18 cellular contexts compared by ENCODE assay signal in the genomic region with DNA sequence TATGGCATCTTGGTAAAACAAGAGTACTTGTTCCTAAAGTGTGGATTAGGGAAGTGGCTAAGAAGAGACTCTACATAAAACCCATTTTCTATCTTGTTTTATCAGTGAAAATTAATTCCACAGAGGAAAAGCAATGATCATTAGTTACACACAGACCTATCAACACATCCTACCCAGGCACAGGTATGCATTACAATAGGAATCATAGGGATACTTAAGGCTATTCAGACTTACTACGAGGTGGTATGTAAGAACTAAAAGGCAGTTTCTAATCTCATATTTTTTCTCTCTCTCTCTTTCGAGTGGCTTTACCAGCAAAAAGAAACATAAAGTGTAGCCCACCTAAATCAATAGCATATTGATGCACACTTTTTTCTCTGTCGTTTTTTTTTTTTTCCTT.
DNase-seq lines count a peak whose midpoint lies in the region; ATAC-seq and TF ChIP-seq lines count a peak whose summit lies in the region.
"Had no signal": no experiment of that assay in that cellular context is flagged by ENCODE, and none has a peak within 500 bp of the region (broad histone marks: within the 10 kb centered on the region; RNA-seq: fewer than 3 reads in every experiment).

No MANE protein-coding gene starts in this region.

- H3K27me3 Mint-ChIP-seq in GM23338 (ENCODE audit: insufficient read depth, low read depth, poor library complexity): no peaks in the 10 kb centered on the region
- H3K27me3 Mint-ChIP-seq in WTC11 (ENCODE audit: low read depth): no peaks in the 10 kb centered on the region
- no peaks in the 10 kb centered on the region for H3K27me3 Mint-ChIP-seq in endodermal cell (ENCODE audit: insufficient read depth)
- H3K27me3 Mint-ChIP-seq: CD4-positive, alpha-beta memory T cell; CD4-positive, CD25-positive, alpha-beta regulatory T cell; CD8-positive, alpha-beta memory T cell had no signal

- peak; percentile 30 for DNase-seq in GM23338 (ENCODE audit: low spot score)
- no peak for DNase-seq in WTC11 (ENCODE audit: low spot score)
- no peak for DNase-seq in endodermal cell
- DNase-seq in A172 (ENCODE audit: low spot score): no peak
- no peak for DNase-seq in tibial nerve (ENCODE audit: low spot score in 2 of 2)
- DNase-seq: ACHN; BE2C; C1 segment of cervical spinal cord; CD4-positive, alpha-beta memory T cell; CD4-positive, CD25-positive, alpha-beta regulatory T cell; CD8-positive, alpha-beta memory T cell; COR-L47; DMS 273 treated with DMSO at 0.1 percent for 48 hours; DMS79 treated with DMSO at 0.1 percent for 48 hours; GF-D8 had no signal

- H3K4me2 ChIP-seq in GM23338: peak overlapping the region; percentile 17; the same call in 1 of the 2 replicates
- H3K4me2 ChIP-seq: BLaER1 had no signal

- H3K4me1 Mint-ChIP-seq in GM23338 (peaks cover 69% of the 10 kb centered on the region), WTC11 (peaks cover 71% of the 10 kb centered on the region), endodermal cell (no peaks in the 10 kb centered on the region)
- H3K4me1 Mint-ChIP-seq: CD14-positive monocyte; CD4-positive, alpha-beta memory T cell; CD4-positive, CD25-positive, alpha-beta regulatory T cell; CD8-positive, alpha-beta memory T cell had no signal

- no peaks in the 10 kb centered on the region for H3K9me3 Mint-ChIP-seq in GM23338
- no peaks in the 10 kb centered on the region for H3K9me3 Mint-ChIP-seq in WTC11
- H3K9me3 Mint-ChIP-seq in endodermal cell: no peaks in the 10 kb centered on the region
- H3K9me3 Mint-ChIP-seq: CD14-positive monocyte had no signal

- no peaks in the 10 kb centered on the region for H3K36me3 Mint-ChIP-seq in GM23338 (ENCODE audit: low read depth)
- no peaks in the 10 kb centered on the region for H3K36me3 Mint-ChIP-seq in WTC11
- no peaks in the 10 kb centered on the region for H3K36me3 Mint-ChIP-seq in endodermal cell (ENCODE audit: low read depth)
- H3K36me3 Mint-ChIP-seq: CD14-positive monocyte; CD4-positive, alpha-beta memory T cell; CD4-positive, CD25-positive, alpha-beta regulatory T cell; CD8-positive, alpha-beta memory T cell had no signal

- TF ChIP-seq EP300 in tibial nerve (IDR thresholded peaks at IDR 0.05): no peak

- H3K27ac ChIP-seq in GM23338 (ENCODE audit: low read depth): 0 out of 2 replicates have a peak overlapping the region, but pooled peaks have one; percentile 27
- H3K27ac ChIP-seq in endodermal cell (ENCODE audit: low read depth, low read length): no peak overlapping the region
- H3K27ac ChIP-seq in tibial nerve: no peak overlapping the region
- H3K27ac ChIP-seq: 22Rv1, BLaER1 had no signal

- CTCF ChIA-PET in WTC11 (lab: Charles Lee): no interaction called here

- H4K20me1 ChIP-seq in GM23338 (replicated peaks; ENCODE audit: insufficient read depth): no peaks in the 10 kb centered on the region
- H4K20me1 ChIP-seq: BLaER1 had no signal

- WGBS in endodermal cell (ENCODE audit: insufficient coverage in 1 of 2, insufficient read length in 1 of 2), 2 experiments: 84% methylated on average over 3 of the region's 3 CpGs; no CpG with 5 or more reads in 1 of the 2 experiments
- 69 to 74% methylated on average over 3 of the region's 3 CpGs for WGBS in tibial nerve, 2 donors

- H3K4me3 ChIP-seq in GM23338: no peak overlapping the region
- no peak overlapping the region for H3K4me3 ChIP-seq in endodermal cell (ENCODE audit: low read length)
- H3K4me3 ChIP-seq in tibial nerve: no peak overlapping the region
- H3K4me3 ChIP-seq: BLaER1 had no signal

- ATAC-seq in GM23338 (peak; percentile 68), WTC11 (peak; percentile 55)

- no peak for TF ChIP-seq POLR2A in tibial nerve (IDR thresholded peaks at IDR 0.05)

- no peak overlapping the region for H3K9ac ChIP-seq in endodermal cell (ENCODE audit: extremely low read depth, low read length, poor library complexity, severe bottlenecking)
- H3K9ac ChIP-seq: BLaER1 had no signal

- H3K36me3 ChIP-seq in GM23338 (ENCODE audit: insufficient read depth): no peaks in the 10 kb centered on the region
- H3K36me3 ChIP-seq in endodermal cell (ENCODE audit: control insufficient read depth, insufficient read depth, low read length): no peaks in the 10 kb centered on the region
- H3K36me3 ChIP-seq in tibial nerve: no peaks in the 10 kb centered on the region
- H3K36me3 ChIP-seq: BE2C, BLaER1 had no signal

- H2AFZ ChIP-seq in GM23338: no peak overlapping the region

- no peaks in the 10 kb centered on the region for H3K79me2 ChIP-seq in GM23338 (replicated peaks; ENCODE audit: insufficient read depth)

- H3K4me3 Mint-ChIP-seq in GM23338 (no peak overlapping the region), WTC11 (no peak overlapping the region), endodermal cell (no peak overlapping the region)
- H3K4me3 Mint-ChIP-seq: CD14-positive monocyte; CD4-positive, alpha-beta memory T cell; CD4-positive, CD25-positive, alpha-beta regulatory T cell; CD8-positive, alpha-beta memory T cell had no signal

- POLR2A ChIA-PET in WTC11 (lab: Charles Lee): no interaction called here

- no peaks in the 10 kb centered on the region for H3K27me3 ChIP-seq in GM23338 (ENCODE audit: insufficient read depth)
- H3K27me3 ChIP-seq in endodermal cell (ENCODE audit: control insufficient read depth, insufficient read depth, low read length, poor library complexity, severe bottlenecking): no peaks in the 10 kb centered on the region
- no peaks in the 10 kb centered on the region for H3K27me3 ChIP-seq in tibial nerve
- H3K27me3 ChIP-seq: BE2C, BLaER1 had no signal

- no peaks in the 10 kb centered on the region for H3K9me3 ChIP-seq in endodermal cell (ENCODE audit: control insufficient read depth, low read length)
- no peaks in the 10 kb centered on the region for H3K9me3 ChIP-seq in tibial nerve
- H3K9me3 ChIP-seq: BE2C, BLaER1 had no signal

- no peaks in the 10 kb centered on the region for H3K9me2 ChIP-seq in GM23338 (ENCODE audit: insufficient read depth)

- H3F3A ChIP-seq in GM23338 (replicated peaks; ENCODE audit: low read depth): no peaks in the 10 kb centered on the region

- H3K4me1 ChIP-seq in GM23338 (ENCODE audit: insufficient read depth): peaks cover 52% of the 10 kb centered on the region
- H3K4me1 ChIP-seq in endodermal cell (ENCODE audit: control insufficient read depth, insufficient read depth, low read length): no peaks in the 10 kb centered on the region
- H3K4me1 ChIP-seq in tibial nerve: no peaks in the 10 kb centered on the region
- H3K4me1 ChIP-seq: BE2C, BLaER1 had no signal

- no peak for TF ChIP-seq CTCF in GM23338 (conservative IDR thresholded peaks at IDR 0.05; ENCODE audit: low read depth in 2 of 2)
- no peak for TF ChIP-seq CTCF in WTC11 (IDR thresholded peaks at IDR 0.05)
- TF ChIP-seq CTCF in endodermal cell (conservative IDR thresholded peaks at IDR 0.05): no peak
- no peak for TF ChIP-seq CTCF in tibial nerve (IDR thresholded peaks at IDR 0.05)

- H3K27ac Mint-ChIP-seq in GM23338 (peak overlapping the region; percentile 63; the same call in 1 of the 2 replicates), WTC11 (no peak overlapping the region), endodermal cell (peak overlapping the region; percentile 15)
- H3K27ac Mint-ChIP-seq: CD14-positive monocyte; CD4-positive, alpha-beta memory T cell; CD4-positive, CD25-positive, alpha-beta regulatory T cell had no signal

TF ChIP-seq in GM23338, 12 proteins besides CTCF, POLR2A, EP300 and RAD21:
- TF ChIP-seq, protein P1, sequence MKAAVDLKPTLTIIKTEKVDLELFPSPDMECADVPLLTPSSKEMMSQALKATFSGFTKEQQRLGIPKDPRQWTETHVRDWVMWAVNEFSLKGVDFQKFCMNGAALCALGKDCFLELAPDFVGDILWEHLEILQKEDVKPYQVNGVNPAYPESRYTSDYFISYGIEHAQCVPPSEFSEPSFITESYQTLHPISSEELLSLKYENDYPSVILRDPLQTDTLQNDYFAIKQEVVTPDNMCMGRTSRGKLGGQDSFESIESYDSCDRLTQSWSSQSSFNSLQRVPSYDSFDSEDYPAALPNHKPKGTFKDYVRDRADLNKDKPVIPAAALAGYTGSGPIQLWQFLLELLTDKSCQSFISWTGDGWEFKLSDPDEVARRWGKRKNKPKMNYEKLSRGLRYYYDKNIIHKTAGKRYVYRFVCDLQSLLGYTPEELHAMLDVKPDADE (IDR thresholded peaks at IDR 0.05): no peak
- TF ChIP-seq ZNF114 (CRISPR knock-in tag; IDR thresholded peaks at IDR 0.05): no peak
- TF ChIP-seq ZNF331 (CRISPR knock-in tag; IDR thresholded peaks at IDR 0.05; ENCODE audit: low read depth): no peak
- peak; percentile 25; the same call in 1 of the 2 replicates for TF ChIP-seq NANOG (IDR thresholded peaks at IDR 0.05; ENCODE audit: borderline replicate concordance)

TF ChIP-seq in WTC11, 78 proteins besides CTCF, POLR2A, EP300 and RAD21 (continues in another document):
- TF ChIP-seq TEAD1 (CRISPR knock-in tag; IDR thresholded peaks at IDR 0.05) (no peak), KAT7 (CRISPR knock-in tag; IDR thresholded peaks at IDR 0.05; ENCODE audit: borderline replicate concordance) (no peak), ZNF532 (CRISPR knock-in tag; IDR thresholded peaks at IDR 0.05; ENCODE audit: borderline replicate concordance) (no peak)
